16 cellular contexts compared by ENCODE assay signal in the genomic region with DNA sequence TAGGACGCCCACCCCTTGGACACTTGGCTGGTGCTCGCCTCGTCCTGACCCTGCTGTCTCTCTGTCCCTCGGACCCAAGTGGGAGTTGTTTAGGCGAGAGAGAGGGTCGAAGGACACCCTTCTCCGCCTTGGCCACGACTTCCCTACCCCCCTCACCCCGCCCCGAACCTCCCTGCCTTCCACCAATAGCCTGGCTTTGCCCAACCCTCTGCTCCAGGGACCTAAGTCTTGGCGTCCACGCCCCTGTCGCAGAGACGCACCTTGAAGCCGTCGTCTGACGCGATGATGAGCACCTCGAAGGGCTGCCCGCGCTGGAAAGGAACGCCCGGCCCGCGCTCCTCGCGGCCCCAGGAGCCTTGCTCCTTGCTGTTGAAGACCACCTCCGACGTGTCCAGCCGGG. TPM values are rescaled to one million over a fixed set of nuclear protein-coding genes. Genes with fewer than 3 reads are reported as not detected.
"Had no signal": no experiment of that assay in that cellular context is flagged by ENCODE, and none has a peak within 500 bp of the region (broad histone marks: within the 10 kb centered on the region; RNA-seq: fewer than 3 reads in every experiment).

No MANE protein-coding gene starts in this region.

RNA-seq across cellular contexts. Expression of a gene that starts 1.7 kb away (rescaled TPM):
- total RNA-seq: natural killer cell, osteoblast, progenitor cell of endocrine pancreas, psoas muscle, renal cortical epithelial cell, right lobe of liver, smooth muscle cell, testis, transverse colon, upper lobe of right lung, urinary bladder had no signal
- polyA plus RNA-seq: neural cell, psoas muscle, right cardiac atrium, smooth muscle cell had no signal

RNA-seq across cellular contexts. Expression of a gene that starts 17.4 kb away (rescaled TPM):
- total RNA-seq: natural killer cell, occipital lobe, osteoblast, ovary, progenitor cell of endocrine pancreas, psoas muscle, renal cortical epithelial cell, right cardiac atrium, right lobe of liver, smooth muscle cell, transverse colon had no signal
- polyA plus RNA-seq: neural cell, ovary, smooth muscle cell, urinary bladder had no signal

RNA-seq across cellular contexts. Expression of a gene that starts 27.3 kb away (rescaled TPM):
- total RNA-seq: occipital lobe, osteoblast had no signal
- polyA plus RNA-seq: neural cell had no signal

RNA-seq across cellular contexts. Expression of a gene that starts 41.2 kb away (rescaled TPM):
- total RNA-seq: osteoblast, renal cortical epithelial cell, smooth muscle cell, vagina had no signal
